Comparison of ENCODE assay signal across 16 cellular contexts in genomic region chr6:167130712-167131684, GRCh38. TPM values are rescaled to one million over a fixed set of nuclear protein-coding genes. Genes with fewer than 3 reads are reported as not detected.
DNase-seq lines count a peak whose midpoint lies in the region; ATAC-seq, FAIRE-seq and TF ChIP-seq lines count a peak whose summit lies in the region.
"Had no signal": no experiment of that assay in that cellular context is flagged by ENCODE, and none has a peak within 500 bp of the region (broad histone marks: within the 10 kb centered on the region; RNA-seq: fewer than 3 reads in every experiment).

No MANE protein-coding gene starts in this region.

- peaks cover 30 to 49% of the 10 kb centered on the region in 2 experiments for H3K27me3 ChIP-seq in K562 (ENCODE audit: control insufficient read depth in 2 of 2, insufficient read depth in 2 of 2, low read length in 2 of 2)
- H3K27me3 ChIP-seq in thyroid gland: no peaks in the 10 kb centered on the region
- H3K27me3 ChIP-seq in vagina: no peaks in the 10 kb centered on the region
- H3K27me3 ChIP-seq: breast epithelium had no signal

- H3K9me3 ChIP-seq in K562 (replicated peaks; ENCODE audit: control insufficient read depth, insufficient read depth, low read depth, low read length): no peaks in the 10 kb centered on the region
- no peaks in the 10 kb centered on the region for H3K9me3 ChIP-seq in thyroid gland
- no peaks in the 10 kb centered on the region for H3K9me3 ChIP-seq in vagina
- H3K9me3 ChIP-seq: breast epithelium had no signal

- peak; percentile 78 to 84 for ATAC-seq in activated CD4-positive, CD25-positive, alpha-beta regulatory T cell treated with anti-CD3 and anti-CD28 coated beads, Interleukin-2, amount 50 U/mL, for 24 hours
- ATAC-seq in HG03060 (IDR thresholded peaks at IDR 0.05; ENCODE audit: low read depth, unreplicated experiment): peak; percentile 47
- ATAC-seq in K562: no peak
- no peak for ATAC-seq in HG03139 (IDR thresholded peaks at IDR 0.05; ENCODE audit: unreplicated experiment)

- TF ChIP-seq POLR2A in K562 (conservative IDR thresholded peaks at IDR 0.05) (no peak), thyroid gland (IDR thresholded peaks at IDR 0.05) (peak in 1 of 2 donors; percentile 9), vagina (IDR thresholded peaks at IDR 0.05) (no peak)

- H3K4me1 ChIP-seq in K562 (replicated peaks in 1 of 2; ENCODE audit: control insufficient read depth in 2 of 2, insufficient read depth in 2 of 2, low read length in 2 of 2) (no peaks in the 10 kb centered on the region), thyroid gland (peaks cover 12 to 21% of the 10 kb centered on the region in 2 donors), vagina (no peaks in the 10 kb centered on the region)
- H3K4me1 ChIP-seq: breast epithelium had no signal

- H3K27ac ChIP-seq in K562 (ENCODE audit: extremely low read depth, low read depth, low read length) (no peak overlapping the region), thyroid gland (peak overlapping the region; percentile 24 to 53 (median 51)), vagina (no peak overlapping the region)
- H3K27ac ChIP-seq: breast epithelium, VCaP had no signal

- no peak for DNase-seq in activated CD4-positive, CD25-positive, alpha-beta regulatory T cell (lab: John Stamatoyannopoulos, UW)
- DNase-seq in K562 (ENCODE audit: extremely low read depth in 1 of 4, low spot score in 3 of 4) (no peak), thyroid gland (peak; percentile 41 to 74), vagina (ENCODE audit: extremely low spot score in 2 of 2) (no peak), SHP77 treated with DMSO at 0.1 percent for 48 hours (lab: John Stamatoyannopoulos, UW) (no peak)
- DNase-seq: erythroblast; naive thymus-derived CD8-positive, alpha-beta T cell had no signal

- no peak for TF ChIP-seq EP300 in K562 (IDR thresholded peaks at IDR 0.05; ENCODE audit: low read length)

- no peak overlapping the region for H3K9ac ChIP-seq in K562 (ENCODE audit: insufficient read depth in 1 of 2, low read depth in 2 of 2, low read length in 2 of 2)

- H4K20me1 ChIP-seq in K562 (replicated peaks; ENCODE audit: control insufficient read depth, insufficient read depth, low read length): 0 out of 2 replicates have a peak, but pooled peaks cover 2% of the 10 kb centered on the region

- POLR2A ChIA-PET in K562 (lab: Yijun Ruan, JAX): no interaction called here

- CTCF ChIA-PET in K562 (lab: Yijun Ruan, JAX; ENCODE audit: low intra/inter-chr PET ratio): no interaction called here

- no peak for FAIRE-seq in K562 (lab: Jason Lieb, UNC)

- no TSS peak for BruUV-seq in K562 (replicated peaks; lab: Mats Ljungman, UMichigan)

- H3K4me2 ChIP-seq in K562 (ENCODE audit: insufficient read depth, low read length): no peak overlapping the region
- H3K4me2 ChIP-seq: smooth muscle cell had no signal

- H3K36me3 ChIP-seq in K562 (ENCODE audit: control insufficient read depth, insufficient read depth, low read length) (no peaks in the 10 kb centered on the region), thyroid gland (no peaks in the 10 kb centered on the region), vagina (no peaks in the 10 kb centered on the region)
- H3K36me3 ChIP-seq: breast epithelium had no signal

- H3K4me3 ChIP-seq in K562 (no peak overlapping the region), thyroid gland (replicated peaks in 1 of 3) (no peak overlapping the region), vagina (no peak overlapping the region)
- H3K4me3 ChIP-seq: breast epithelium, smooth muscle cell had no signal

- no peaks in the 10 kb centered on the region for H3K79me2 ChIP-seq in K562 (ENCODE audit: control insufficient read depth, insufficient read depth, low read length)

- 1% methylated on average over 32 of the region's 33 CpGs for WGBS in K562 (ENCODE audit: insufficient coverage, low coverage, missing lambda C conversion rate)
- WGBS in thyroid gland, 2 donors: 66 to 71% methylated on average over 33 of the region's 33 CpGs

- H3K9me1 ChIP-seq in K562 (ENCODE audit: control insufficient read depth, insufficient read depth, low read length): no peaks in the 10 kb centered on the region

- no peak for TF ChIP-seq RAD21 in K562 (CRISPR knock-in tag; conservative IDR thresholded peaks at IDR 0.05 in 1 of 2, IDR thresholded peaks at IDR 0.05 in 1 of 2)

- intact Hi-C loops in K562 (cut with micrococcal nuclease) (no loop called here), thyroid gland (cut with DNase I) (no loop called here), vagina (cut with DNase I) (no loop called here)

- no peak for TF ChIP-seq CTCF in K562 (IDR thresholded peaks at IDR 0.05 in 2 of 3, conservative IDR thresholded peaks at IDR 0.05 in 1 of 3; ENCODE audit: insufficient read depth in 2 of 3, low read depth in 1 of 3, low read length in 3 of 3)
- no peak for TF ChIP-seq CTCF in thyroid gland (IDR thresholded peaks at IDR 0.05)
- TF ChIP-seq CTCF in vagina (IDR thresholded peaks at IDR 0.05): no peak

- in situ Hi-C loops in K562 (cut with MboI): no loop called here

- no peak overlapping the region for H2AFZ ChIP-seq in K562 (ENCODE audit: low read depth, low read length)

TF ChIP-seq in K562, 482 proteins besides CTCF, POLR2A, EP300 and RAD21:
- TF ChIP-seq SRSF7 (optimal IDR thresholded peaks at IDR 0.05; ENCODE audit: low read depth, low read length): no peak
- no peak for TF ChIP-seq LEF1 (IDR thresholded peaks at IDR 0.05)
- no peak for TF ChIP-seq HNRNPH1 (optimal IDR thresholded peaks at IDR 0.05; ENCODE audit: low read depth, low read length)
- TF ChIP-seq USF2 (CRISPR knock-in tag; IDR thresholded peaks at IDR 0.05): peak; percentile 11; the same call in 1 of the 2 replicates
- no peak for TF ChIP-seq ELF4 (CRISPR knock-in tag; IDR thresholded peaks at IDR 0.05)
TF ChIP-seq in K562: peak in this region for 1.

RNA-seq across cellular contexts. Expression of gene CCR6, which starts 8.1 kb away (rescaled TPM):
- total RNA-seq in K562 (2011; cell fraction: chromatin; rRNA removed; ENCODE audit: low replicate concordance): not detected in 2 replicates
- total RNA-seq in K562 (2011; cell fraction: nucleolus; rRNA removed): not detected in 2 replicates
- total RNA-seq in K562 (2011; cell fraction: nucleoplasm; rRNA removed): not detected in 2 replicates
- total RNA-seq in K562 (2014; rRNA removed) (not detected in 2 replicates), K562 (2014; rRNA removed; fragmentation: Illumina TruSeq; extraction: Trizol) (not detected in 2 replicates), K562 (2015; rRNA removed; fragmentation: Illumina TruSeq; extraction: Trizol) (not detected in 2 replicates), K562 (2021) (not detected in 2 replicates), thyroid gland (under 1 TPM in 1 of 4 donors, not detected in 3; 0.78 TPM), vagina (1.2 TPM)
- polyA plus RNA-seq in K562 (2011; rRNA removed) (not detected in 2 replicates), K562 (2014; fragmentation: Illumina TruSeq; extraction: Trizol) (not detected in 2 replicates), K562 (2014; fragmentation: Nextera tagmentation; extraction: Ambion mirVana) (not detected), K562 (2014; rRNA removed) (not detected in 2 replicates)
- 0.09 TPM in 1 of 2 replicates, not detected in the other for polyA plus RNA-seq in K562 (2011; cell fraction: cytosol; rRNA removed)
- polyA plus RNA-seq in K562 (2011; cell fraction: nucleus; rRNA removed): not detected in 2 replicates
- polyA plus RNA-seq in K562 (2012): not detected in 2 replicates
- polyA minus RNA-seq in K562 (2011; rRNA and poly(A)+ RNA removed): not detected in 2 replicates
- not detected in 2 replicates for polyA minus RNA-seq in K562 (2011; cell fraction: cytosol; rRNA and poly(A)+ RNA removed)
- not detected in 2 replicates for polyA minus RNA-seq in K562 (2011; cell fraction: nucleus; rRNA and poly(A)+ RNA removed)
- total RNA-seq: activated T-helper 2 cell treated with anti-CD3 and anti-CD28 coated beads, Interferon-gamma antibody, Interleukin-2, Interleukin-4, amounts not matched to agents 10 μg/mL and 5 μg/mL and 100 μg/mL, durations not matched to agents 14 hours and 24 hours and 36 hours; G401; smooth muscle cell had no signal
- polyA plus RNA-seq: AG04450, smooth muscle cell had no signal

RNA-seq across cellular contexts. Expression of gene GPR31, which starts 26.8 kb away (rescaled TPM):
- total RNA-seq in K562 (2011; cell fraction: chromatin; rRNA removed; ENCODE audit: low replicate concordance): not detected in 2 replicates
- not detected in 2 replicates for total RNA-seq in K562 (2011; cell fraction: nucleolus; rRNA removed)
- total RNA-seq in K562 (2011; cell fraction: nucleoplasm; rRNA removed): not detected in 2 replicates
- total RNA-seq in K562 (2014; rRNA removed): not detected in 2 replicates
- not detected in 2 replicates for total RNA-seq in K562 (2014; rRNA removed; fragmentation: Illumina TruSeq; extraction: Trizol)
- total RNA-seq in K562 (2015; rRNA removed; fragmentation: Illumina TruSeq; extraction: Trizol): not detected in 2 replicates
- total RNA-seq in K562 (2021): not detected in 2 replicates
- polyA plus RNA-seq in K562 (2011; rRNA removed): not detected in 2 replicates
- polyA plus RNA-seq in K562 (2011; cell fraction: cytosol; rRNA removed): not detected in 2 replicates
- polyA plus RNA-seq in K562 (2011; cell fraction: nucleus; rRNA removed): not detected in 2 replicates
- 0.04 TPM in 1 of 2 replicates, not detected in the other for polyA plus RNA-seq in K562 (2012)
- polyA plus RNA-seq in K562 (2014; fragmentation: Illumina TruSeq; extraction: Trizol): not detected in 2 replicates
- not detected for polyA plus RNA-seq in K562 (2014; fragmentation: Nextera tagmentation; extraction: Ambion mirVana)
- not detected in 2 replicates for polyA plus RNA-seq in K562 (2014; rRNA removed)
- not detected in 2 replicates for polyA minus RNA-seq in K562 (2011; rRNA and poly(A)+ RNA removed)
- polyA minus RNA-seq in K562 (2011; cell fraction: cytosol; rRNA and poly(A)+ RNA removed): not detected in 2 replicates
- polyA minus RNA-seq in K562 (2011; cell fraction: nucleus; rRNA and poly(A)+ RNA removed): not detected in 2 replicates
- total RNA-seq in thyroid gland: not detected
- not detected for total RNA-seq in vagina
- total RNA-seq: activated T-helper 2 cell treated with anti-CD3 and anti-CD28 coated beads, Interferon-gamma antibody, Interleukin-2, Interleukin-4, amounts not matched to agents 10 μg/mL and 5 μg/mL and 100 μg/mL, durations not matched to agents 14 hours and 24 hours and 36 hours; breast epithelium; G401; naive thymus-derived CD8-positive, alpha-beta T cell; smooth muscle cell had no signal
- polyA plus RNA-seq: AG04450; naive thymus-derived CD8-positive, alpha-beta T cell; smooth muscle cell had no signal

Comparison
In these comparisons a context has a peak if more than half of its experiments do, and no peak if none do; other contexts are left out.
1. ATAC-seq: peak in activated CD4-positive, CD25-positive, alpha-beta regulatory T cell treated with anti-CD3 and anti-CD28 coated beads, Interleukin-2, amount 50 U/mL, for 24 hours (2 of 2) and HG03060 (single experiment); none in K562 (single experiment) and HG03139 (single experiment).
2. DNase-seq: peak in thyroid gland (2 of 2); none in activated CD4-positive, CD25-positive, alpha-beta regulatory T cell (0 of 4), K562 (0 of 4), vagina (0 of 2) and SHP77 treated with DMSO at 0.1 percent for 48 hours (single experiment).
3. H3K27ac ChIP-seq: peak in thyroid gland (3 of 3); none in K562 (single experiment) and vagina (single experiment).